In genomic region chr11:133977067-133977681, GRCh38 we compare ENCODE assay signal across 12 cellular contexts. TPM values are rescaled to one million over a fixed set of nuclear protein-coding genes. Genes with fewer than 3 reads are reported as not detected.
DNase-seq lines count a peak whose midpoint lies in the region; ATAC-seq lines count a peak whose summit lies in the region.
"Had no signal": no experiment of that assay in that cellular context is flagged by ENCODE, and none has a peak within 500 bp of the region (broad histone marks: within the 10 kb centered on the region; RNA-seq: fewer than 3 reads in every experiment).

No MANE protein-coding gene starts in this region.

- in situ Hi-C loops in ACHN (cut with HindIII; ENCODE audit: low pct_ligation_motif_present, low pct_unique_long_range_greater_than_20kb, low sequenced_read_pairs): no loop called here

- no peaks in the 10 kb centered on the region for H3K9me3 Mint-ChIP-seq in activated T-cell treated with anti-CD3 and anti-CD28 coated beads, Interleukin-2, amount 50 U/mL, for 72 hours
- H3K9me3 Mint-ChIP-seq in stimulated activated naive B cell treated with anti-CD40 and anti-IgM and Interleukin-4, amounts not matched to agents 10 μg/mL and 1 μg/mL and 100 μg/mL, for 72 hours: no peaks in the 10 kb centered on the region

- DNase-seq in activated T-cell treated with anti-CD3 and anti-CD28 coated beads, Interleukin-2, amount 50 U/mL, for 72 hours: no peak
- DNase-seq in activated T-cell treated with anti-CD3 and anti-CD28 coated beads for 4 hours (no peak), DMS 273 (lab: John Stamatoyannopoulos, UW; ENCODE audit: unreplicated experiment) (no peak), ACHN (no peak)
- DNase-seq in stimulated activated naive B cell treated with anti-CD40 and anti-IgM and Interleukin-4, amounts not matched to agents 10 μg/mL and 1 μg/mL and 100 μg/mL, for 72 hours: peak; percentile 35
- no peak for DNase-seq in activated CD8-positive, alpha-beta memory T cell treated with anti-CD3 and anti-CD28 coated beads, Interleukin-2, amount 50 U/mL, for 48 hours
- DNase-seq: RPMI8226, tibial artery had no signal

- peak; percentile 62 to 73 for ATAC-seq in activated T-cell treated with anti-CD3 and anti-CD28 coated beads, Interleukin-2, amount 50 U/mL, for 72 hours (replicated peaks in 1 of 2)
- ATAC-seq in GM21529 (IDR thresholded peaks at IDR 0.05; ENCODE audit: unreplicated experiment) (peak; percentile 99), HG03108 (IDR thresholded peaks at IDR 0.05; ENCODE audit: unreplicated experiment) (peak; percentile 95)
- peak; percentile 92 to 99 for ATAC-seq in stimulated activated naive B cell treated with anti-CD40 and anti-IgM and Interleukin-4, amounts not matched to agents 10 μg/mL and 1 μg/mL and 100 μg/mL, for 72 hours (replicated peaks)
- ATAC-seq: gastroesophageal sphincter had no signal

- H3K27ac Mint-ChIP-seq in activated T-cell treated with anti-CD3 and anti-CD28 coated beads, Interleukin-2, amount 50 U/mL, for 72 hours: no peak overlapping the region
- no peak overlapping the region for H3K27ac Mint-ChIP-seq in stimulated activated naive B cell treated with anti-CD40 and anti-IgM and Interleukin-4, amounts not matched to agents 10 μg/mL and 1 μg/mL and 100 μg/mL, for 72 hours
- H3K27ac Mint-ChIP-seq: progenitor cell of endocrine pancreas had no signal

- peaks cover 11% of the 10 kb centered on the region for H3K4me1 Mint-ChIP-seq in activated T-cell treated with anti-CD3 and anti-CD28 coated beads, Interleukin-2, amount 50 U/mL, for 72 hours (ENCODE audit: low read depth)
- peaks cover 0 to 6% of the 10 kb centered on the region in 2 donors for H3K4me1 Mint-ChIP-seq in stimulated activated naive B cell treated with anti-CD40 and anti-IgM and Interleukin-4, amounts not matched to agents 10 μg/mL and 1 μg/mL and 100 μg/mL, for 72 hours

- H3K4me3 Mint-ChIP-seq in activated T-cell treated with anti-CD3 and anti-CD28 coated beads, Interleukin-2, amount 50 U/mL, for 72 hours: no peak overlapping the region
- no peak overlapping the region for H3K4me3 Mint-ChIP-seq in stimulated activated naive B cell treated with anti-CD40 and anti-IgM and Interleukin-4, amounts not matched to agents 10 μg/mL and 1 μg/mL and 100 μg/mL, for 72 hours

- no peaks in the 10 kb centered on the region for H3K36me3 Mint-ChIP-seq in activated T-cell treated with anti-CD3 and anti-CD28 coated beads, Interleukin-2, amount 50 U/mL, for 72 hours (ENCODE audit: insufficient read depth in 2 of 2)
- H3K36me3 Mint-ChIP-seq in stimulated activated naive B cell treated with anti-CD40 and anti-IgM and Interleukin-4, amounts not matched to agents 10 μg/mL and 1 μg/mL and 100 μg/mL, for 72 hours: no peaks in the 10 kb centered on the region

- peaks cover 54% of the 10 kb centered on the region for H3K27me3 Mint-ChIP-seq in activated T-cell treated with anti-CD3 and anti-CD28 coated beads, Interleukin-2, amount 50 U/mL, for 72 hours (ENCODE audit: low read depth)
- H3K27me3 Mint-ChIP-seq in stimulated activated naive B cell treated with anti-CD40 and anti-IgM and Interleukin-4, amounts not matched to agents 10 μg/mL and 1 μg/mL and 100 μg/mL, for 72 hours: peaks cover 11 to 16% of the 10 kb centered on the region in 2 donors

RNA-seq across cellular contexts. Expression of gene IGSF9B, which starts 20.4 kb away (rescaled TPM):
- 10 to 100 TPM; 81.8 to 87.0 TPM for total RNA-seq in activated T-cell treated with anti-CD3 and anti-CD28 coated beads, Interleukin-2, amount 50 U/mL, for 72 hours
